8 cellular contexts compared by ENCODE assay signal in the genomic region with DNA sequence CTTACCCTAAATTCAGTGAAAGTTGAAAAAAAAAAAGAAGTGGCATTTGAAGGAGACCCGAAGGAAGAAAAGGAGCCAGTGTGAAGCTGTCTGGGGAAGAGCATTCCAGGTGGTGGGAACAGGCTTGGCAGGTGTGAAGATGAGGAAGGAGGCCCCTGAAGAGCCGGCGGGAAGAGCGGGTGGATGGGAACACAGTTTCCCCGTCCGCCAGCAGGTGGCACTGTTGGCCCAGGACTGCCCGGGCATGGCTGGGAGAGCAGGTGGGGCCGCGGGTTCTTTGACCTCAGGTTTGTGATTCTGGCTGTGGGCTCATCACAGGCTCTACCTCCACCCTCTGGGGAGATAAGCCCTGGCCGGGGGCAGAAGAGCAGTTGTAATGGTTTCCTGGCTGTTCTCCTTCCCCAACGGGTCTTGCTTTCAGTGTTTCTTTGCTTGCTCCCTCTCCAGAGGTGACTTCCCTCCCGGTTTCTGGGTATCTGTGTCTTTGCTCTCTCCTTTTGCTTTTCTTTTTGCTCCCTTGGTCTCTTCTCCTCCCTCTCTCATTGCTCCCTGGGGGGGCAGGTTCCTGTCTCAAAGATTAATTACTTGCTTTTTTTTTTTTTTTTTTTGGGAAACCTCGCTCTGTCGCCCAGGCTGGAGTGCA. TPM values are rescaled to one million over a fixed set of nuclear protein-coding genes. Genes with fewer than 3 reads are reported as not detected.
DNase-seq lines count a peak whose midpoint lies in the region; ATAC-seq lines count a peak whose summit lies in the region.

No MANE protein-coding gene starts in this region.

- intact Hi-C loops in left colon (cut with DNase I, micrococcal nuclease): loop anchor here in 1 of 2 donors (10.0 kb wide), 1 partner anchor 176 kb away; no protein-coding TSS in a partner anchor

- ATAC-seq in GM18909 (IDR thresholded peaks at IDR 0.05; ENCODE audit: poor library complexity, unreplicated experiment) (peak; percentile 47), left colon (peak; percentile 95), HG03442 (IDR thresholded peaks at IDR 0.05; ENCODE audit: unreplicated experiment) (no peak)

- DNase-seq in AG08395 (ENCODE audit: low spot score) (peak; percentile 80), NCI-H2227 (lab: John Stamatoyannopoulos, UW; ENCODE audit: unreplicated experiment) (peak; percentile 66), cerebellar cortex (ENCODE audit: low spot score) (peak; percentile 72), left colon (peak; percentile 65 to 85)
- DNase-seq in activated CD4-positive, alpha-beta T cell treated with anti-CD3 and anti-CD28 coated beads for 4 hours: peak; percentile 74 to 79
- DNase-seq in stimulated activated CD4-positive, alpha-beta T cell treated with anti-CD3 and anti-CD28 coated beads, Interleukin-4, amount 100 ng/mL, for 1 hour: peak; percentile 82

RNA-seq across cellular contexts. Expression of a gene that starts 32.3 kb away (rescaled TPM):
- total RNA-seq in left colon: 10 to 100 TPM; 40.8 to 55.2 TPM
